ENCODE assay signal across 9 cellular contexts in genomic region chr19:47020992-47021496, GRCh38. TPM values are rescaled to one million over a fixed set of nuclear protein-coding genes. Genes with fewer than 3 reads are reported as not detected.
DNase-seq lines count a peak whose midpoint lies in the region; ATAC-seq and TF ChIP-seq lines count a peak whose summit lies in the region.
"Had no signal": no experiment of that assay in that cellular context is flagged by ENCODE, and none has a peak within 500 bp of the region (broad histone marks: within the 10 kb centered on the region; RNA-seq: fewer than 3 reads in every experiment).

No MANE protein-coding gene starts in this region.

- H3K4me1 ChIP-seq in heart left ventricle: peaks cover 3 to 39% (median 16%) of the 10 kb centered on the region in 12 donors

- no peak for TF ChIP-seq POLR2A in heart left ventricle (IDR thresholded peaks at IDR 0.05)

- no peaks in the 10 kb centered on the region for H3K9me3 ChIP-seq in heart left ventricle

- DNase-seq in heart left ventricle: no peak
- DNase-seq in Right ventricle myocardium superior: no peak
- DNase-seq in astrocyte of the cerebellum (ENCODE audit: low read depth): no peak
- peak; percentile 51 for DNase-seq in islet precursor cell
- no peak for DNase-seq in ecto neural progenitor cell (ENCODE audit: low spot score)
- no peak for DNase-seq in HEK293T (ENCODE audit: extremely low spot score)
- DNase-seq: DMS79 treated with DMSO at 0.1 percent for 48 hours had no signal

- in situ Hi-C loops in astrocyte of the cerebellum (cut with HindIII; ENCODE audit: low sequenced_read_pairs): no loop called here

- ATAC-seq in heart left ventricle (peak in 1 of 4 donors; percentile 16), Right ventricle myocardium superior (ENCODE audit: poor library complexity) (no peak), GM21717 (IDR thresholded peaks at IDR 0.05; ENCODE audit: unreplicated experiment) (no peak), GM19328 (IDR thresholded peaks at IDR 0.05; ENCODE audit: unreplicated experiment) (no peak)

- peaks cover 39 to 75% (median 56%) of the 10 kb centered on the region in 9 donors for H3K27me3 ChIP-seq in heart left ventricle

- peak overlapping the region; percentile 8 to 50 (median 39) for H3K4me3 ChIP-seq in heart left ventricle
- H3K4me3 ChIP-seq in astrocyte of the cerebellum (ENCODE audit: low read depth, low read length): peak overlapping the region; percentile 16

- POLR2A ChIA-PET in HEK293T (lab: Yijun Ruan, JAX): no interaction called here

- no peak for TF ChIP-seq CTCF in heart left ventricle (IDR thresholded peaks at IDR 0.05)
- TF ChIP-seq CTCF in astrocyte of the cerebellum (IDR thresholded peaks at IDR 0.05; ENCODE audit: low read depth, low read length, missing control alignments): no peak

- no peaks in the 10 kb centered on the region for H3K36me3 ChIP-seq in heart left ventricle

- WGBS in heart left ventricle, 4 donors: 1 to 2% (median 1%) methylated on average over 19 to 37 of the region's 37 CpGs

- CTCF ChIA-PET in HEK293T (lab: Yijun Ruan, JAX): no interaction called here

- intact Hi-C loops in heart left ventricle (cut with DNase I): no loop called here
- intact Hi-C loops in Right ventricle myocardium superior (cut with DNase I): no loop called here

- H3K27ac ChIP-seq in heart left ventricle: no peak overlapping the region

TF ChIP-seq in HEK293T, 16 proteins besides CTCF, POLR2A, EP300 and RAD21:
- no peak for TF ChIP-seq LEF1 (IDR thresholded peaks at IDR 0.05; ENCODE audit: borderline replicate concordance)
- TF ChIP-seq FOXA1 (IDR thresholded peaks at IDR 0.05): no peak
- no peak for TF ChIP-seq CTBP1 (IDR thresholded peaks at IDR 0.05; ENCODE audit: borderline replicate concordance)
- no peak for TF ChIP-seq TARDBP (IDR thresholded peaks at IDR 0.05)
- no peak for TF ChIP-seq L3MBTL2 (conservative IDR thresholded peaks at IDR 0.05)
- TF ChIP-seq SP1 (IDR thresholded peaks at IDR 0.05): no peak
- no peak for TF ChIP-seq ELF4 (IDR thresholded peaks at IDR 0.05)
- TF ChIP-seq ZNF384 (IDR thresholded peaks at IDR 0.05): no peak
- TF ChIP-seq, protein P1, sequence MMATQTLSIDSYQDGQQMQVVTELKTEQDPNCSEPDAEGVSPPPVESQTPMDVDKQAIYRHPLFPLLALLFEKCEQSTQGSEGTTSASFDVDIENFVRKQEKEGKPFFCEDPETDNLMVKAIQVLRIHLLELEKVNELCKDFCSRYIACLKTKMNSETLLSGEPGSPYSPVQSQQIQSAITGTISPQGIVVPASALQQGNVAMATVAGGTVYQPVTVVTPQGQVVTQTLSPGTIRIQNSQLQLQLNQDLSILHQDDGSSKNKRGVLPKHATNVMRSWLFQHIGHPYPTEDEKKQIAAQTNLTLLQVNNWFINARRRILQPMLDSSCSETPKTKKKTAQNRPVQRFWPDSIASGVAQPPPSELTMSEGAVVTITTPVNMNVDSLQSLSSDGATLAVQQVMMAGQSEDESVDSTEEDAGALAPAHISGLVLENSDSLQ (IDR thresholded peaks at IDR 0.05): no peak
- TF ChIP-seq FOXK2 (IDR thresholded peaks at IDR 0.05): no peak

RNA-seq across cellular contexts. Expression of gene NPAS1, which starts 1.4 kb away (rescaled TPM):
- total RNA-seq in heart left ventricle: 1 to 10 TPM in 2 of 9 donors, under 1 TPM in 6, not detected in 1; 0.16 to 1.3 (median 0.53) TPM
- 1 to 10 TPM; 1.2 to 1.3 TPM for polyA plus RNA-seq in heart left ventricle
- total RNA-seq in Right ventricle myocardium superior: not detected

RNA-seq across cellular contexts. Expression of gene TMEM160, which starts 27.4 kb away (rescaled TPM):
- total RNA-seq in heart left ventricle (10 to 100 TPM; 21.7 to 58.0 (median 24.5) TPM), Right ventricle myocardium superior (34.9 TPM)
- 10 to 100 TPM; 10.5 to 21.7 TPM for polyA plus RNA-seq in heart left ventricle
